In the genomic region with DNA sequence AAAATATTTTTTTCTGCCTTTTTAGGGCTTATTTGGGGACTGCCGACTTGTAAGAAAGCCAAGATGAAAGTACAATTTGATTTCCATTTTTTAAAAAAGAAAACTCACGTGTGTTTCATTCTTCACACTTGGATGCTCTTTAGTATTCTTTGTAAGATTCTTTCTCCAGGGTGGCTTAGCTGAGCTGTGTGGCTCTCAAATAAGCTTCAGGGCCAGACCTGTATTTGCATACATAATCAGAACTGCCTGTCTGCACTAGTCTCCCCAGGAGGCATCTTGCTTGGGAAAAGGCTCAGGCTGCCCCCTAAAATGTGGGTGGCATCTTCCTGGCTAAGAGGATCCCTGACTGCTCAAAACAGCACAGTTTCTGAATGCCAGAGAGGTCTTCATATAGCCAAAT, we compare ENCODE assay signal across 20 cellular contexts.
"Had no signal": no experiment of that assay in that cellular context is flagged by ENCODE, and none has a peak within 500 bp of the region (broad histone marks: within the 10 kb centered on the region; RNA-seq: fewer than 3 reads in every experiment).

No MANE protein-coding gene starts in this region.

- H3K4me3 Mint-ChIP-seq: endodermal cell; memory B cell; mesothelial cell of epicardium; natural killer cell treated with Interleukin-12 subunit alpha and Interleukin-12 subunit beta and Interleukin-15 and Interleukin-18, amount 100 ng/mL, for 72 hours; neural progenitor cell had no signal

- H3K36me3 Mint-ChIP-seq: mesothelial cell of epicardium; natural killer cell treated with Interleukin-12 subunit alpha and Interleukin-12 subunit beta and Interleukin-15 and Interleukin-18, amount 100 ng/mL, for 72 hours; neural progenitor cell had no signal

- DNase-seq: colonic mucosa; dermis blood vessel endothelial cell; endodermal cell; erythroblast; foreskin keratinocyte; kidney; left cardiac atrium; left ventricle myocardium inferior; lower lobe of right lung; occipital lobe; pancreas; right cardiac atrium; small intestine; stimulated activated CD4-positive, alpha-beta T cell treated with anti-CD3 and anti-CD28 coated beads, Interleukin-12 subunit alpha, Interleukin-12 subunit beta, amount 100 ng/mL, for 4 hours; trophoblast cell had no signal

- ATAC-seq: foreskin keratinocyte; left cardiac atrium; lower lobe of right lung; natural killer cell treated with Interleukin-12 subunit alpha and Interleukin-12 subunit beta and Interleukin-15 and Interleukin-18, amount 100 ng/mL, for 72 hours; pancreas; right cardiac atrium had no signal

- H3K27me3 Mint-ChIP-seq: progenitor cell of endocrine pancreas had no signal

- H3K27ac Mint-ChIP-seq: endodermal cell; memory B cell; mesothelial cell of epicardium; natural killer cell treated with Interleukin-12 subunit alpha and Interleukin-12 subunit beta and Interleukin-15 and Interleukin-18, amount 100 ng/mL, for 72 hours; neural progenitor cell; progenitor cell of endocrine pancreas had no signal

- H3K4me1 Mint-ChIP-seq: endodermal cell, memory B cell, mesothelial cell of epicardium, neural progenitor cell had no signal

- H3K9me3 Mint-ChIP-seq: natural killer cell treated with Interleukin-12 subunit alpha and Interleukin-12 subunit beta and Interleukin-15 and Interleukin-18, amount 100 ng/mL, for 72 hours had no signal
